11 cellular contexts compared by ENCODE assay signal in the genomic region with DNA sequence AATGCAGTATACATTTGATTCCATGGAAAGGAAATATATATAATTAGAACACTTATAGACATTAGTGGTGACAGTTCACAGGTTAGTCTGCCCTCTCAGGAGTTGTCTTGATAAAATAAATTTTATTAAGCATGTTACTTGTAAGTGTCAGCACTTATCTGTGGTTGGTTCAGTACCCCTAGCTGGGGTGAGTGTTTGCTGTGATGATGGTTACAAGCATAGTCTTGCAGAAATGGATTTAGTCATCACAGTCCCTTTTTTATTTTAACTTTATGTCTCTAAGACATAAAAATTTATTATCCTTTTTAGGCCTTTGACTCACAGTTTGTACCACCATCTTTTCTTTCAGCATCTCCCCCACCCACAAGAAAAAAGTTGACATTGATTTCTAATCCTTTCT. TPM values are rescaled to one million over a fixed set of nuclear protein-coding genes. Genes with fewer than 3 reads are reported as not detected.
DNase-seq lines count a peak whose midpoint lies in the region; ATAC-seq, FAIRE-seq and TF ChIP-seq lines count a peak whose summit lies in the region.
"Had no signal": no experiment of that assay in that cellular context is flagged by ENCODE, and none has a peak within 500 bp of the region (broad histone marks: within the 10 kb centered on the region; RNA-seq: fewer than 3 reads in every experiment).

No MANE protein-coding gene starts in this region.

- H4K20me1 ChIP-seq in DOHH2 (ENCODE audit: control insufficient read depth, insufficient read depth, low read depth, low read length) (no peaks in the 10 kb centered on the region), KMS-11 (ENCODE audit: insufficient read depth) (no peaks in the 10 kb centered on the region), mammary epithelial cell (ENCODE audit: insufficient read depth, low read length) (no peaks in the 10 kb centered on the region)

- H3K79me2 ChIP-seq in DOHH2 (ENCODE audit: control insufficient read depth, low read length) (peaks cover 89% of the 10 kb centered on the region), KMS-11 (ENCODE audit: insufficient read depth, low read depth) (peaks cover 90% of the 10 kb centered on the region), mammary epithelial cell (ENCODE audit: insufficient read depth, low read length) (peaks cover 95% of the 10 kb centered on the region)

- CTCF ChIA-PET in mammary epithelial cell (lab: Charles Lee; ENCODE audit: low non-redundant PET) = interaction anchor here (0.7 kb wide), 1 partner anchor 238 kb away, joined by 7 read pairs; no protein-coding TSS in a partner anchor

- H3K4me2 ChIP-seq in DOHH2 (ENCODE audit: low read length) = peak overlapping the region; percentile 94
- peak overlapping the region; percentile 84 for H3K4me2 ChIP-seq in KMS-11
- H3K4me2 ChIP-seq in mammary epithelial cell (ENCODE audit: insufficient read depth, low read depth, low read length) = peak overlapping the region; percentile 64

- dilution Hi-C loops in mammary epithelial cell (cut with HindIII; ENCODE audit: low sequenced_read_pairs) = no loop called here

- H2AFZ ChIP-seq in KMS-11 (ENCODE audit: low read depth) (no peak overlapping the region; the same call in 1 of the 2 replicates), mammary epithelial cell (ENCODE audit: low read depth, low read length) (no peak overlapping the region)

- peak overlapping the region; percentile 69 for H3K4me3 ChIP-seq in DOHH2 (ENCODE audit: low read length)
- no peak overlapping the region for H3K4me3 ChIP-seq in KMS-11 (IDR thresholded peaks at IDR 0.05; ENCODE audit: insufficient read depth, low read depth, low read length)
- H3K4me3 ChIP-seq in mammary epithelial cell (replicated peaks in 1 of 3; ENCODE audit: insufficient read depth in 1 of 3, low read depth in 2 of 3, low read length in 3 of 3) = no peak overlapping the region
- H3K4me3 ChIP-seq in skin epidermis = no peak overlapping the region
- H3K4me3 ChIP-seq: gastroesophageal sphincter had no signal

- BruUV-seq in mammary epithelial cell (replicated peaks; lab: Mats Ljungman, UMichigan) = no TSS peak

- in situ Hi-C loops in mammary epithelial cell (cut with MboI; ENCODE audit: low sequenced_read_pairs in 2 of 2) = no loop called here

- peaks cover 26% of the 10 kb centered on the region for H3F3A ChIP-seq in DOHH2 (ENCODE audit: control insufficient read depth, insufficient read depth)

- H3K4me1 ChIP-seq in DOHH2 (ENCODE audit: control insufficient read depth, low read length) (peaks cover 72% of the 10 kb centered on the region), KMS-11 (ENCODE audit: low read depth, poor library complexity, severe bottlenecking) (peaks cover 100% of the 10 kb centered on the region), mammary epithelial cell (ENCODE audit: insufficient read depth, low read length) (peaks cover 42% of the 10 kb centered on the region)

- FAIRE-seq in GM19239 (lab: Jason Lieb, UNC) = no peak

- no peaks in the 10 kb centered on the region; the same call in 1 of the 2 replicates for H3K36me3 ChIP-seq in DOHH2 (ENCODE audit: control insufficient read depth, low read length)
- no peaks in the 10 kb centered on the region for H3K36me3 ChIP-seq in KMS-11 (ENCODE audit: insufficient read depth)
- H3K36me3 ChIP-seq in mammary epithelial cell (ENCODE audit: insufficient read depth, low read length) = no peaks in the 10 kb centered on the region
- H3K36me3 ChIP-seq: gastroesophageal sphincter had no signal

- ATAC-seq in GM21528 (IDR thresholded peaks at IDR 0.05; ENCODE audit: low FRiP score, unreplicated experiment) (no peak), GM19035 (IDR thresholded peaks at IDR 0.05; ENCODE audit: unreplicated experiment) (no peak)
- ATAC-seq: HCT116 had no signal

- peak overlapping the region; percentile 94 for H3K27ac ChIP-seq in DOHH2 (ENCODE audit: low read depth, low read length)
- peak overlapping the region; percentile 97 for H3K27ac ChIP-seq in KMS-11
- H3K27ac ChIP-seq in mammary epithelial cell (ENCODE audit: insufficient read depth, low read depth, low read length) = peak overlapping the region; percentile 64
- peak overlapping the region in 16 of 21 experiments; percentile 9 to 93 (median 73) for H3K27ac ChIP-seq in skin epidermis

- peak; percentile 51 for DNase-seq in mammary epithelial cell
- DNase-seq in GM19239 (ENCODE audit: insufficient read length, low spot score) = no peak
- DNase-seq in stimulated activated CD4-positive, alpha-beta T cell treated with anti-CD3 and anti-CD28 coated beads, Interleukin-4, amount 100 ng/mL, for 4 hours = no peak
- DNase-seq: NCI-H1436 treated with DMSO at 0.1 percent for 48 hours had no signal

- H3K9ac ChIP-seq in KMS-11 (peak overlapping the region; percentile 77), mammary epithelial cell (ENCODE audit: insufficient read depth, low read length) (no peak overlapping the region)

- intact Hi-C loops in mammary epithelial cell (cut with micrococcal nuclease) = no loop called here

- H3K9me2 ChIP-seq in DOHH2 (replicated peaks; ENCODE audit: control insufficient read depth, low read length) = no peaks in the 10 kb centered on the region

- TF ChIP-seq CTCF in DOHH2 (IDR thresholded peaks at IDR 0.05; ENCODE audit: low read depth, low read length, poor library complexity, severe bottlenecking) = no peak
- TF ChIP-seq CTCF in KMS-11 (conservative IDR thresholded peaks at IDR 0.05; ENCODE audit: low read depth, low read length) = no peak
- TF ChIP-seq CTCF in mammary epithelial cell (conservative IDR thresholded peaks at IDR 0.05 in 1 of 2, IDR thresholded peaks at IDR 0.05 in 1 of 2; ENCODE audit: extremely low read depth in 1 of 2, insufficient read depth in 1 of 2, low read depth in 1 of 2, low read length in 2 of 2) = no peak

- no peaks in the 10 kb centered on the region for H3K9me3 ChIP-seq in DOHH2 (ENCODE audit: control insufficient read depth, insufficient read depth, low read length)
- H3K9me3 ChIP-seq in mammary epithelial cell (replicated peaks; ENCODE audit: insufficient read depth, low read length) = no peaks in the 10 kb centered on the region
- H3K9me3 ChIP-seq: gastroesophageal sphincter had no signal

- H3K27me3 ChIP-seq in DOHH2 (ENCODE audit: control insufficient read depth, low read length) (no peaks in the 10 kb centered on the region), KMS-11 (ENCODE audit: insufficient read depth, low read depth) (no peaks in the 10 kb centered on the region), mammary epithelial cell (ENCODE audit: insufficient read depth, low read length) (no peaks in the 10 kb centered on the region)
- H3K27me3 ChIP-seq: gastroesophageal sphincter had no signal

RNA-seq across cellular contexts. Expression of a gene that starts 52.1 kb away (rescaled TPM):
- 10 to 100 TPM; 49.2 to 73.2 TPM for total RNA-seq in mammary epithelial cell
- polyA plus RNA-seq in mammary epithelial cell = 48.1 TPM
- polyA minus RNA-seq in mammary epithelial cell = 58.0 TPM
